10 cellular contexts compared by ENCODE assay signal in the genomic region with DNA sequence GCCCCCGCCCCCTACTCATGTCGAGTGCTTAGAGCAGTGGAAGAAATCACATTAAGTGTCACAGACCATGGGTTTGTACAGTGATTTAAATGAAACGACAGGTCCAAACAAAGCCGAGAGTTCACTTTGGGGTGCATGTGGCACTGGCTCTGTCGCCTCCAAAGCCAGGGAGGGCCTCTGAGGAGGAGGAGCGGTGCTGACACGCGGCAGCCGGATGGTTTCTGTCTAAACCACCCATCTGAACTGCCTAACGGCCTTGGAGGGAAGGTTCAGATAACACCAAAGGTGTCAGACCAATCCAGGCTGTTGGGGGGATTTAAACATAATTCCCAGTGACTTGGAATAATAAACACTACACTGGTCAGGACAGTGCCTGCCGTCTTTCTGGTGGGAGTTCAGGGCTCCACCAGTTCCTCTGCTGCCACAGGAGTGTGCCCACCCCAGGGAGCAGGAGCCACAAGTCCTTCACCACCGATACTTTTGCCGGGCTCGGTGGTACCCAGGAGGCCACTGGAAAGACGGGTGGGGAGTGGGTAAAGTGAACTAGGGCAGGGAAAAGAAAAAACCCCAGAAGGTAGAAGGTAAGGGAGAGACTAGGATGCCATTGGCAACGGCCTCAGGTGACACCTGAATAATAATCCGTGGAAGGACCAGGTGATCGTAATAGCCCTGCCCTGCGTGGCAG.
DNase-seq lines count a peak whose midpoint lies in the region; ATAC-seq and TF ChIP-seq lines count a peak whose summit lies in the region.
"Had no signal": no experiment of that assay in that cellular context is flagged by ENCODE, and none has a peak within 500 bp of the region (broad histone marks: within the 10 kb centered on the region; RNA-seq: fewer than 3 reads in every experiment).

No MANE protein-coding gene starts in this region.

- peak overlapping the region; percentile 38 for H3K4me3 ChIP-seq in AG10803 (ENCODE audit: low read length)

- no peaks in the 10 kb centered on the region for H3K27me3 Mint-ChIP-seq in osteocyte (ENCODE audit: unreplicated experiment)

- H3K27ac Mint-ChIP-seq in osteocyte (ENCODE audit: unreplicated experiment), result peak overlapping the region; percentile 95

- no peak for DNase-seq in AG10803 (ENCODE audit: low read depth)
- DNase-seq in osteocyte (ENCODE audit: extremely low spot score, unreplicated experiment), result no peak
- DNase-seq in G401 (ENCODE audit: low spot score), result no peak
- DNase-seq in NCI-H2171 treated with DMSO at 0.1 percent for 48 hours (lab: John Stamatoyannopoulos, UW), result no peak
- DNase-seq: activated CD8-positive, alpha-beta memory T cell treated with anti-CD3 and anti-CD28 coated beads for 24 hours; NCI-H2081 treated with DMSO at 0.1 percent for 48 hours had no signal

- H3K36me3 Mint-ChIP-seq in osteocyte (ENCODE audit: unreplicated experiment), result peaks cover 6% of the 10 kb centered on the region

- H3K27ac ChIP-seq in cingulate gyrus (ENCODE audit: low read depth, low read length), result peak overlapping the region; percentile 89

- ATAC-seq in HG03097 (IDR thresholded peaks at IDR 0.05; ENCODE audit: low FRiP score, unreplicated experiment) (peak; percentile 7), GM18502 (IDR thresholded peaks at IDR 0.05; ENCODE audit: poor library complexity, unreplicated experiment) (no peak), HG02678 (IDR thresholded peaks at IDR 0.05; ENCODE audit: unreplicated experiment) (no peak)

- H3K4me1 Mint-ChIP-seq in osteocyte (ENCODE audit: unreplicated experiment), result peaks cover 73% of the 10 kb centered on the region

- in situ Hi-C loops in G401 (cut with HindIII; ENCODE audit: low sequenced_read_pairs), result loop anchor here (25.0 kb wide), 1 partner anchor 197 kb away; a partner anchor contains a TSS

- peak overlapping the region; percentile 10 for H3K4me3 Mint-ChIP-seq in osteocyte (ENCODE audit: unreplicated experiment)

- H3K9me3 Mint-ChIP-seq in osteocyte (ENCODE audit: unreplicated experiment), result no peaks in the 10 kb centered on the region

- TF ChIP-seq CTCF in AG10803 (conservative IDR thresholded peaks at IDR 0.05; ENCODE audit: low read length), result no peak
- no peak for TF ChIP-seq CTCF in osteocyte (IDR thresholded peaks at IDR 0.05)
